In the genomic region with DNA sequence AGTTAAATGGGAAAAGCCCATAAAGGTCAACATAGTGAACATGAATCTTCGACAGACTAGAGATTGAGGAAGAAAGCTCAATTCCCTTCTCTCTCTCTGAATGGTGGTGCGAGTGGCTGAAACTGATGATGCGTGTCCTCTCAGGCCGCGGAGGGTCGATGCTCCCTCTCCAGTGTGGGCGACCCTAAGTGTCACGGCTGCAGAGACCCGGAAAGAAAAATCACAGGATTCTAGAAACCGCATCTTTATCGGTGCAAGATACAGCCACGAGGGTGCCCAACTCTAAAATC, we compare ENCODE assay signal across 6 cellular contexts. TPM values are rescaled to one million over a fixed set of nuclear protein-coding genes. Genes with fewer than 3 reads are reported as not detected.
DNase-seq lines count a peak whose midpoint lies in the region; ATAC-seq and TF ChIP-seq lines count a peak whose summit lies in the region.

No MANE protein-coding gene starts in this region.

- no peaks in the 10 kb centered on the region for H3K9me3 ChIP-seq in CD4-positive, alpha-beta T cell (ENCODE audit: control insufficient read depth, low read length)

- peak overlapping the region; percentile 88 for H3K4me3 Mint-ChIP-seq in CD4-positive, alpha-beta T cell
- H3K4me3 Mint-ChIP-seq in stimulated activated naive CD8-positive, alpha-beta T cell treated with anti-CD3 and anti-CD28 coated beads, Interleukin-15, Interleukin-2, amounts not matched to agents 100 ng/mL and 50 ng/mL, for 24 hours: peak overlapping the region; percentile 91

- peak overlapping the region; percentile 87 for H3K9ac ChIP-seq in KMS-11

- POLR2A ChIA-PET in CD4-positive, alpha-beta T cell (lab: Charles Lee): interaction anchor here (0.7 to 5.6 kb wide), 19 partner anchors 9 to 362 kb away, joined by 3 to 68 read pairs (median 9); a partner anchor contains a TSS

- no peaks in the 10 kb centered on the region for H3K36me3 ChIP-seq in KMS-11 (ENCODE audit: insufficient read depth)

- H3K4me1 Mint-ChIP-seq in CD4-positive, alpha-beta T cell (ENCODE audit: low read depth): peaks cover 50% of the 10 kb centered on the region
- peaks cover 47% of the 10 kb centered on the region for H3K4me1 Mint-ChIP-seq in stimulated activated naive CD8-positive, alpha-beta T cell treated with anti-CD3 and anti-CD28 coated beads, Interleukin-15, Interleukin-2, amounts not matched to agents 100 ng/mL and 50 ng/mL, for 24 hours (ENCODE audit: low read depth)

- no peaks in the 10 kb centered on the region for H3K9me3 Mint-ChIP-seq in CD4-positive, alpha-beta T cell
- H3K9me3 Mint-ChIP-seq in stimulated activated naive CD8-positive, alpha-beta T cell treated with anti-CD3 and anti-CD28 coated beads, Interleukin-15, Interleukin-2, amounts not matched to agents 100 ng/mL and 50 ng/mL, for 24 hours: no peaks in the 10 kb centered on the region

- H3K79me2 ChIP-seq in KMS-11 (ENCODE audit: insufficient read depth, low read depth): peaks cover 46% of the 10 kb centered on the region

- intact Hi-C loops in CD4-positive, alpha-beta T cell (cut with DNase I, micrococcal nuclease): loop anchor here in 1 of 2 experiments (5.0 kb wide), 1 partner anchor 151 kb away; a partner anchor contains a TSS

- no peak for ATAC-seq in CD4-positive, alpha-beta T cell (ENCODE audit: poor library complexity)
- no peak for ATAC-seq in GM19463 (IDR thresholded peaks at IDR 0.05; ENCODE audit: unreplicated experiment)

- peaks cover 30% of the 10 kb centered on the region for H3K4me1 ChIP-seq in KMS-11 (ENCODE audit: low read depth, poor library complexity, severe bottlenecking)

- CTCF ChIA-PET in CD4-positive, alpha-beta T cell (lab: Charles Lee): interaction anchor here (1.2 to 3.4 kb wide), 6 partner anchors 11 to 362 kb away, joined by 4 to 16 read pairs (median 6); a partner anchor contains a TSS

- DNase-seq in CD4-positive, alpha-beta T cell: no peak
- DNase-seq in fibroblast of mammary gland (ENCODE audit: low read depth) (peak; percentile 22), HT-29 (ENCODE audit: low spot score) (no peak)

- no peaks in the 10 kb centered on the region for H4K20me1 ChIP-seq in KMS-11 (ENCODE audit: insufficient read depth)

- H3K27me3 ChIP-seq in CD4-positive, alpha-beta T cell (ENCODE audit: control insufficient read depth, insufficient read depth, low read length): no peaks in the 10 kb centered on the region
- no peaks in the 10 kb centered on the region for H3K27me3 ChIP-seq in KMS-11 (ENCODE audit: insufficient read depth, low read depth)

- peak overlapping the region; percentile 64 for H3K4me2 ChIP-seq in KMS-11

- H3K4me3 ChIP-seq in KMS-11 (IDR thresholded peaks at IDR 0.05; ENCODE audit: insufficient read depth, low read depth, low read length): no peak overlapping the region
- H3K4me3 ChIP-seq in fibroblast of mammary gland (ENCODE audit: control insufficient read depth, low read depth, low read length): peak overlapping the region; percentile 97

- peak overlapping the region; percentile 100 for H3K27ac ChIP-seq in CD4-positive, alpha-beta T cell (ENCODE audit: low read depth, low read length)
- H3K27ac ChIP-seq in KMS-11: peak overlapping the region; percentile 92

- peaks cover 66% of the 10 kb centered on the region for H3K36me3 Mint-ChIP-seq in CD4-positive, alpha-beta T cell (ENCODE audit: low read depth)
- H3K36me3 Mint-ChIP-seq in stimulated activated naive CD8-positive, alpha-beta T cell treated with anti-CD3 and anti-CD28 coated beads, Interleukin-15, Interleukin-2, amounts not matched to agents 100 ng/mL and 50 ng/mL, for 24 hours (ENCODE audit: low read depth): peaks cover 53% of the 10 kb centered on the region

- peaks cover 4% of the 10 kb centered on the region for H3K27me3 Mint-ChIP-seq in CD4-positive, alpha-beta T cell
- no peaks in the 10 kb centered on the region for H3K27me3 Mint-ChIP-seq in stimulated activated naive CD8-positive, alpha-beta T cell treated with anti-CD3 and anti-CD28 coated beads, Interleukin-15, Interleukin-2, amounts not matched to agents 100 ng/mL and 50 ng/mL, for 24 hours

- peak overlapping the region; percentile 100 for H3K27ac Mint-ChIP-seq in CD4-positive, alpha-beta T cell
- peak overlapping the region; percentile 98 for H3K27ac Mint-ChIP-seq in stimulated activated naive CD8-positive, alpha-beta T cell treated with anti-CD3 and anti-CD28 coated beads, Interleukin-15, Interleukin-2, amounts not matched to agents 100 ng/mL and 50 ng/mL, for 24 hours

- H2AFZ ChIP-seq in KMS-11 (ENCODE audit: low read depth): peak overlapping the region; percentile 41; the same call in 1 of the 2 replicates

- no peak for TF ChIP-seq CTCF in CD4-positive, alpha-beta T cell (IDR thresholded peaks at IDR 0.05)
- no peak for TF ChIP-seq CTCF in KMS-11 (conservative IDR thresholded peaks at IDR 0.05; ENCODE audit: low read depth, low read length)
- TF ChIP-seq CTCF in fibroblast of mammary gland (conservative IDR thresholded peaks at IDR 0.05; ENCODE audit: control insufficient read depth, insufficient read depth, low read depth, low read length): no peak

RNA-seq across cellular contexts. Expression of a gene that starts 0.5 kb away (rescaled TPM):
- 100 to 1,000 TPM in 1 of 2 experiments, 10 to 100 TPM in 1; 87.9 to 111 TPM for total RNA-seq in CD4-positive, alpha-beta T cell
- 54.9 and 56.3 TPM in 2 replicates for total RNA-seq in HT-29 (2014; rRNA removed; shearing (Covaris generic))

RNA-seq across cellular contexts. Expression of a gene that starts 10.7 kb away (rescaled TPM):
- total RNA-seq in CD4-positive, alpha-beta T cell: 10 to 100 TPM; 15.6 to 19.3 TPM
- total RNA-seq in HT-29 (2014; rRNA removed; shearing (Covaris generic)): 46.4 and 47.6 TPM in 2 replicates

RNA-seq across cellular contexts. Expression of a gene that starts 35.4 kb away (rescaled TPM):
- 1 to 10 TPM; 9.2 to 9.4 TPM for total RNA-seq in CD4-positive, alpha-beta T cell
- 0.18 and 0.53 TPM in 2 replicates for total RNA-seq in HT-29 (2014; rRNA removed; shearing (Covaris generic))

RNA-seq across cellular contexts. Expression of a gene that starts 38.4 kb away (rescaled TPM):
- total RNA-seq in CD4-positive, alpha-beta T cell: 10 to 100 TPM; 17.5 to 19.6 TPM
- total RNA-seq in HT-29 (2014; rRNA removed; shearing (Covaris generic)): 28.5 and 29.4 TPM in 2 replicates

RNA-seq across cellular contexts. Expression of a gene that starts 46.9 kb away (rescaled TPM):
- 10 to 100 TPM; 52.4 to 54.6 TPM for total RNA-seq in CD4-positive, alpha-beta T cell
- 54.2 and 61.1 TPM in 2 replicates for total RNA-seq in HT-29 (2014; rRNA removed; shearing (Covaris generic))
